2 cellular contexts compared by ENCODE assay signal in genomic region chr4:1676605-1677525, GRCh38.
TF ChIP-seq lines count a peak whose summit lies in the region.

No MANE protein-coding gene starts in this region.

TF ChIP-seq in A549, 52 proteins besides CTCF, POLR2A, EP300 and RAD21:
- TF ChIP-seq RFX5 (IDR thresholded peaks at IDR 0.05) = no peak
- TF ChIP-seq ZC3H11A (IDR thresholded peaks at IDR 0.05) = no peak
- TF ChIP-seq NFE2L2 (conservative IDR thresholded peaks at IDR 0.05; ENCODE audit: low read length) = peak; percentile 64
- TF ChIP-seq MAFK (IDR thresholded peaks at IDR 0.05; ENCODE audit: partially characterized antibody) = peak; percentile 40
- no peak for TF ChIP-seq POLR2AphosphoS2 (conservative IDR thresholded peaks at IDR 0.05; ENCODE audit: low read length)
- no peak for TF ChIP-seq HOXB13 (CRISPR knock-in tag; IDR thresholded peaks at IDR 0.05; ENCODE audit: low read depth)
- no peak for TF ChIP-seq CHD2 (IDR thresholded peaks at IDR 0.05; ENCODE audit: low read length, partially characterized antibody)

TF ChIP-seq in HepG2, 621 proteins besides CTCF, POLR2A, EP300 and RAD21:
- TF ChIP-seq MAFK (conservative IDR thresholded peaks at IDR 0.05 in 1 of 2, IDR thresholded peaks at IDR 0.05 in 1 of 2; ENCODE audit: low read length in 2 of 2) = peak in 1 of 2 experiments; percentile 30; a peak in 1 of 4 replicates
- TF ChIP-seq CREB1 (IDR thresholded peaks at IDR 0.05) = peak; percentile 53; the same call in 1 of the 2 replicates
- TF ChIP-seq CREB1 (CRISPR knock-in tag; IDR thresholded peaks at IDR 0.05) = no peak
- no peak for TF ChIP-seq ZNF260 (CRISPR knock-in tag; IDR thresholded peaks at IDR 0.05; ENCODE audit: borderline replicate concordance, low read depth)
- TF ChIP-seq ZNF7 (CRISPR knock-in tag; IDR thresholded peaks at IDR 0.05) = no peak
- TF ChIP-seq NFE2L2 (IDR thresholded peaks at IDR 0.05; ENCODE audit: low read length) = peak; percentile 71
TF ChIP-seq in HepG2: peak in this region for 3.
